Comparison of ENCODE assay signal across 8 cellular contexts in the genomic region with DNA sequence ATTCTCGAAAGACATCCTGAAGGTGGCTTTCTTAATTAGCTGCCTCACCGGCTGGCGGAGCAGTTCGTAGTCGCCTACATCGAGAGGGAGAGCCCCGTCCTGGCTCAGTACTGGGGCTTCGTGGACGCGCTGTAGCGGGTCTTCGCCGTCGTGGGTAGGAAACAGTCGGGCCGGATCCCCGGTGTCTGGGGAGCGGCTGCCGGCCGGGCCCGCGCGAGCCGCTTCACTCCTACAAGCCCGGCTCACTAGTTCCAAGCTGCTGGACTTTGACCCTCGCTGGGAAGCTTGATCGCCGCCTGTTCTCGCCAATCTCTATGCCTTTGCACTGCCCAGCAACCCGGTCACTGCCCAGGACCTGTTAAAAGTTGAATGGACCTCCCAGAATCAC. TPM values are rescaled to one million over a fixed set of nuclear protein-coding genes. Genes with fewer than 3 reads are reported as not detected.
DNase-seq lines count a peak whose midpoint lies in the region; ATAC-seq, FAIRE-seq and TF ChIP-seq lines count a peak whose summit lies in the region.

No MANE protein-coding gene starts in this region.

- no peak for FAIRE-seq in GM12878 (lab: Jason Lieb, UNC)

- SMC1A ChIA-PET in GM12878 (lab: Charles Lee; ENCODE audit: uncharacterized antibody, unreplicated experiment) = interaction anchor here (1.5 to 2.3 kb wide), 3 partner anchors 10 to 59 kb away, joined by 4 to 9 read pairs (median 6); no protein-coding TSS in a partner anchor

- H3K9me3 ChIP-seq in SK-N-SH (no peaks in the 10 kb centered on the region), GM12878 (replicated peaks; ENCODE audit: control insufficient read depth, insufficient read depth, low read length) (no peaks in the 10 kb centered on the region), skeletal muscle satellite cell (replicated peaks; ENCODE audit: low read length) (no peaks in the 10 kb centered on the region)

- peak overlapping the region; percentile 90 for H3K4me2 ChIP-seq in SK-N-SH
- peak overlapping the region; percentile 100 for H3K4me2 ChIP-seq in GM12878 (ENCODE audit: control insufficient read depth, insufficient read depth)
- H3K4me2 ChIP-seq in skeletal muscle satellite cell (ENCODE audit: low read length) = peak overlapping the region; percentile 98

- H3K4me1 ChIP-seq in SK-N-SH (ENCODE audit: control insufficient read depth in 1 of 2, insufficient read depth in 2 of 2, low read depth in 1 of 2, low read length in 1 of 2) = peaks cover 0 to 10% of the 10 kb centered on the region in 2 experiments; a peak in 2 of 4 replicates
- H3K4me1 ChIP-seq in GM12878 (ENCODE audit: control insufficient read depth, insufficient read depth, low read length) = peaks cover 5% of the 10 kb centered on the region
- peaks cover 15% of the 10 kb centered on the region for H3K4me1 ChIP-seq in skeletal muscle satellite cell (ENCODE audit: control insufficient read depth, insufficient read depth, low read length)

- no peak for TF ChIP-seq EP300 in SK-N-SH (IDR thresholded peaks at IDR 0.05; ENCODE audit: borderline replicate concordance in 1 of 2, low read depth in 1 of 2, low read length in 1 of 2)
- no peak for TF ChIP-seq EP300 in GM12878 (IDR thresholded peaks at IDR 0.05; ENCODE audit: borderline replicate concordance in 1 of 2, control insufficient read depth in 1 of 2, low read depth in 2 of 2, low read length in 2 of 2)

- H4K20me1 ChIP-seq in SK-N-SH (ENCODE audit: insufficient read depth) = no peaks in the 10 kb centered on the region
- no peaks in the 10 kb centered on the region for H4K20me1 ChIP-seq in GM12878 (ENCODE audit: control insufficient read depth, insufficient read depth)

- peak overlapping the region; percentile 81 to 90 for H3K4me3 ChIP-seq in SK-N-SH (ENCODE audit: low read depth in 2 of 2, low read length in 1 of 2)
- peak overlapping the region; percentile 95 for H3K4me3 ChIP-seq in GM12878
- H3K4me3 ChIP-seq in skeletal muscle satellite cell (ENCODE audit: low read length) = peak overlapping the region; percentile 84

- H2AFZ ChIP-seq in SK-N-SH (ENCODE audit: low read depth) (peak overlapping the region; percentile 99), GM12878 (ENCODE audit: control insufficient read depth, low read depth, low read length) (peak overlapping the region; percentile 96)

- peaks cover 21% of the 10 kb centered on the region for H3K79me2 ChIP-seq in SK-N-SH (ENCODE audit: insufficient read depth)
- H3K79me2 ChIP-seq in GM12878 (ENCODE audit: control insufficient read depth, insufficient read depth, low read length) = peaks cover 17% of the 10 kb centered on the region

- CTCF ChIA-PET in SK-N-SH (lab: Yijun Ruan, JAX) (interaction anchor here (1.2 kb wide), 2 partner anchors 12 to 56 kb away, joined by 3 read pairs; no protein-coding TSS in a partner anchor), GM12878 (lab: Yijun Ruan, JAX) (interaction anchor here (1.0 to 2.6 kb wide), 2 partner anchors 34 to 58 kb away, joined by 4 to 9 read pairs; no protein-coding TSS in a partner anchor)

- intact Hi-C loops in GM12878 (cut with micrococcal nuclease; ENCODE audit: unreplicated experiment) = loop anchor here (10.0 kb wide), 1 partner anchor 164 kb away; no protein-coding TSS in a partner anchor

- ATAC-seq in GM18519 (IDR thresholded peaks at IDR 0.05; ENCODE audit: low FRiP score, unreplicated experiment) (peak; percentile 13), HG03064 (IDR thresholded peaks at IDR 0.05; ENCODE audit: low read depth, unreplicated experiment) (peak; percentile 38), GM12878 (peak; percentile 66)

- H3K9ac ChIP-seq in SK-N-SH = peak overlapping the region; percentile 80
- H3K9ac ChIP-seq in GM12878 (ENCODE audit: control insufficient read depth, insufficient read depth, low read length) = peak overlapping the region; percentile 96
- H3K9ac ChIP-seq in skeletal muscle satellite cell (ENCODE audit: low read depth, low read length) = peak overlapping the region; percentile 95

- H3K27me3 ChIP-seq in SK-N-SH (ENCODE audit: insufficient read depth) (no peaks in the 10 kb centered on the region), GM12878 (replicated peaks in 1 of 2; ENCODE audit: control insufficient read depth in 2 of 2, insufficient read depth in 2 of 2, low read length in 1 of 2) (no peaks in the 10 kb centered on the region), skeletal muscle satellite cell (ENCODE audit: control insufficient read depth, insufficient read depth, low read length) (no peaks in the 10 kb centered on the region)

- TF ChIP-seq RAD21 in SK-N-SH (IDR thresholded peaks at IDR 0.05; ENCODE audit: low read length) = no peak
- TF ChIP-seq RAD21 in GM12878 (IDR thresholded peaks at IDR 0.05; ENCODE audit: insufficient read depth, low read depth, low read length) = no peak

- H3K9me2 ChIP-seq in SK-N-SH = no peaks in the 10 kb centered on the region; the same call in 1 of the 2 replicates

- DNase-seq in SK-N-SH = peak; percentile 55
- no peak for DNase-seq in GM12878 (ENCODE audit: low read depth, low spot score)
- DNase-seq in iPS-NIHi11 (ENCODE audit: low spot score) = peak; percentile 31
- DNase-seq in NCI-H2107 treated with DMSO at 0.1 percent for 48 hours (lab: John Stamatoyannopoulos, UW; ENCODE audit: unreplicated experiment) = no peak

- 30% methylated on average over 13 of the region's 30 CpGs for WGBS in SK-N-SH (ENCODE audit: low lambda C conversion rate)
- 2% methylated on average over 30 of the region's 30 CpGs for WGBS in GM12878 (ENCODE audit: insufficient coverage, insufficient replicate concordance, low lambda C conversion rate, missing lambda C conversion rate)

- no peak for TF ChIP-seq CTCF in 22Rv1 (IDR thresholded peaks at IDR 0.05)
- TF ChIP-seq CTCF in SK-N-SH (IDR thresholded peaks at IDR 0.05) = no peak
- TF ChIP-seq CTCF in GM12878 (IDR thresholded peaks at IDR 0.05 in 2 of 3, conservative IDR thresholded peaks at IDR 0.05 in 1 of 3; ENCODE audit: control insufficient read depth in 2 of 3, extremely low read depth in 1 of 3, insufficient read depth in 1 of 3, low read depth in 3 of 3, low read length in 3 of 3) = no peak

- BruUV-seq in GM12878 (replicated peaks; lab: Mats Ljungman, UMichigan) = TSS peak; percentile 67

- RAD21 ChIA-PET in GM12878 (lab: Charles Lee; ENCODE audit: unreplicated experiment) = interaction anchor here (2.0 to 3.1 kb wide), 2 partner anchors 8 to 57 kb away, joined by 5 to 33 read pairs; partner anchors contain the start of gene ZBTB14

- in situ Hi-C loops in GM12878 (cut with MboI) = loop anchor here (5.0 kb wide), 1 partner anchor 54 kb away; no protein-coding TSS in a partner anchor

- no peaks in the 10 kb centered on the region for H3F3A ChIP-seq in SK-N-SH (replicated peaks; ENCODE audit: insufficient read depth)

- H3K27ac ChIP-seq in 22Rv1 (peak overlapping the region; percentile 92), SK-N-SH (ENCODE audit: low read depth in 2 of 2, low read length in 1 of 2) (peak overlapping the region; percentile 94 to 95; a peak in 3 of 4 replicates), GM12878 (ENCODE audit: control insufficient read depth, insufficient read depth) (peak overlapping the region; percentile 98)

- POLR2A ChIA-PET in SK-N-SH (lab: Yijun Ruan, JAX) = interaction anchor here (0.8 to 3.3 kb wide), 2 partner anchors 10 to 57 kb away, joined by 3 to 30 read pairs; partner anchors contain the start of gene ZBTB14
- POLR2A ChIA-PET in GM12878 (lab: Charles Lee) = interaction anchor here (0.6 to 4.5 kb wide), 4 partner anchors 10 to 993 kb away, joined by 3 to 51 read pairs (median 5); partner anchors contain the start of gene ZBTB14

- TF ChIP-seq POLR2A in GM12878 (IDR thresholded peaks at IDR 0.05; ENCODE audit: low read depth, low read length) = no peak

- H3K36me3 ChIP-seq in SK-N-SH (replicated peaks in 1 of 2; ENCODE audit: control insufficient read depth in 1 of 2, insufficient read depth in 2 of 2, low read length in 1 of 2) (peaks cover 0 to 10% of the 10 kb centered on the region in 2 experiments), GM12878 (ENCODE audit: control insufficient read depth in 2 of 2, insufficient read depth in 2 of 2, low read length in 1 of 2) (no peaks in the 10 kb centered on the region; a peak in 1 of 4 replicates), skeletal muscle satellite cell (ENCODE audit: insufficient read depth, low read length) (peaks cover 14% of the 10 kb centered on the region)

RNA-seq across cellular contexts. Expression of gene AKAIN1, which starts 41.3 kb away (rescaled TPM):
- polyA plus RNA-seq in SK-N-SH (2012; rRNA removed) (not detected in 2 replicates), GM12878 (2011; rRNA removed) (not detected in 2 replicates), GM12878 (2014; fragmentation: Illumina TruSeq; extraction: Trizol) (not detected in 2 replicates), GM12878 (2014; fragmentation: Nextera tagmentation; extraction: Ambion mirVana) (not detected), GM12878 (2014; rRNA removed) (not detected in 2 replicates), GM12878 (2016; fragmentation: Nextera tagmentation; extraction: Ambion mirVana) (not detected)
- polyA plus RNA-seq in SK-N-SH (2012; cell fraction: cytosol; rRNA removed) = not detected in 2 replicates
- not detected in 2 replicates for polyA plus RNA-seq in SK-N-SH (2012; cell fraction: nucleus; rRNA removed)
- total RNA-seq in GM12878 (2013; cell fraction: nucleolus; rRNA removed) = not detected in 2 replicates
- total RNA-seq in GM12878 (2014; rRNA removed) (not detected in 2 replicates), GM12878 (2014; rRNA removed; fragmentation: Illumina TruSeq; extraction: Trizol) (not detected in 2 replicates), GM12878 (2021) (not detected in 2 replicates)
- not detected for polyA plus RNA-seq in GM12878 (2011; ENCODE audit: low read depth)
- polyA plus RNA-seq in GM12878 (2011; cell fraction: cytosol; rRNA removed) = not detected in 2 replicates
- polyA plus RNA-seq in GM12878 (2011; cell fraction: nucleus; rRNA removed) = not detected in 2 replicates
- polyA plus RNA-seq in GM12878 (2012) = not detected in 2 replicates
- polyA minus RNA-seq in GM12878 (2011; rRNA and poly(A)+ RNA removed) = not detected in 2 replicates
- polyA minus RNA-seq in GM12878 (2011; cell fraction: cytosol; rRNA and poly(A)+ RNA removed) = not detected in 2 replicates
- polyA minus RNA-seq in GM12878 (2011; cell fraction: nucleus; rRNA and poly(A)+ RNA removed) = not detected in 2 replicates
- total RNA-seq in skeletal muscle satellite cell (2012; rRNA removed) = not detected in 2 replicates

RNA-seq across cellular contexts. Expression of gene ZBTB14, which starts 57.2 kb away (rescaled TPM):
- polyA plus RNA-seq in SK-N-SH (2012; rRNA removed) (4.6 and 6.8 TPM in 2 replicates), GM12878 (2011; rRNA removed) (21.2 and 33.6 TPM in 2 replicates), GM12878 (2014; fragmentation: Illumina TruSeq; extraction: Trizol) (13.5 and 19.4 TPM in 2 replicates), GM12878 (2014; fragmentation: Nextera tagmentation; extraction: Ambion mirVana) (1 to 10 TPM; 4.4 to 4.8 TPM), GM12878 (2014; rRNA removed) (7.7 and 9.1 TPM in 2 replicates), GM12878 (2016; fragmentation: Nextera tagmentation; extraction: Ambion mirVana) (10 to 100 TPM; 10.3 to 11.0 TPM)
- polyA plus RNA-seq in SK-N-SH (2012; cell fraction: cytosol; rRNA removed) = 6.2 and 6.5 TPM in 2 replicates
- polyA plus RNA-seq in SK-N-SH (2012; cell fraction: nucleus; rRNA removed) = 8.4 and 12.5 TPM in 2 replicates
- total RNA-seq in GM12878 (2013; cell fraction: nucleolus; rRNA removed) = 25.1 and 29.2 TPM in 2 replicates
- total RNA-seq in GM12878 (2014; rRNA removed) (11.0 and 11.2 TPM in 2 replicates), GM12878 (2014; rRNA removed; fragmentation: Illumina TruSeq; extraction: Trizol) (12.6 and 13.1 TPM in 2 replicates), GM12878 (2021) (12.5 and 14.7 TPM in 2 replicates)
- 5.1 TPM for polyA plus RNA-seq in GM12878 (2011; ENCODE audit: low read depth)
- polyA plus RNA-seq in GM12878 (2011; cell fraction: cytosol; rRNA removed) = 7.7 and 8.2 TPM in 2 replicates
- 29.6 and 33.1 TPM in 2 replicates for polyA plus RNA-seq in GM12878 (2011; cell fraction: nucleus; rRNA removed)
- polyA plus RNA-seq in GM12878 (2012) = 6.7 and 9.6 TPM in 2 replicates
- 14.0 and 18.9 TPM in 2 replicates for polyA minus RNA-seq in GM12878 (2011; rRNA and poly(A)+ RNA removed)
- polyA minus RNA-seq in GM12878 (2011; cell fraction: cytosol; rRNA and poly(A)+ RNA removed) = 6.1 and 7.0 TPM in 2 replicates
- polyA minus RNA-seq in GM12878 (2011; cell fraction: nucleus; rRNA and poly(A)+ RNA removed) = 27.7 and 34.6 TPM in 2 replicates
- total RNA-seq in skeletal muscle satellite cell (2012; rRNA removed) = 7.9 and 9.9 TPM in 2 replicates

Comparison
In these comparisons a context has a peak if more than half of its experiments do, and no peak if none do; other contexts are left out.
1. ATAC-seq: peak in every context shown above with its lines; median percentile 66 in GM12878; 38 in HG03064; 13 in GM18519.
2. DNase-seq: peak in SK-N-SH (single experiment) and iPS-NIHi11 (single experiment); none in GM12878 (single experiment) and NCI-H2107 treated with DMSO at 0.1 percent for 48 hours (single experiment).
3. Peak in every context shown above with its lines, with median percentiles within 50 percentile points of each other: H3K27ac ChIP-seq, H3K4me2 ChIP-seq, H3K4me3 ChIP-seq and H3K9ac ChIP-seq.